ENCODE assay signal across 8 cellular contexts in the genomic region with DNA sequence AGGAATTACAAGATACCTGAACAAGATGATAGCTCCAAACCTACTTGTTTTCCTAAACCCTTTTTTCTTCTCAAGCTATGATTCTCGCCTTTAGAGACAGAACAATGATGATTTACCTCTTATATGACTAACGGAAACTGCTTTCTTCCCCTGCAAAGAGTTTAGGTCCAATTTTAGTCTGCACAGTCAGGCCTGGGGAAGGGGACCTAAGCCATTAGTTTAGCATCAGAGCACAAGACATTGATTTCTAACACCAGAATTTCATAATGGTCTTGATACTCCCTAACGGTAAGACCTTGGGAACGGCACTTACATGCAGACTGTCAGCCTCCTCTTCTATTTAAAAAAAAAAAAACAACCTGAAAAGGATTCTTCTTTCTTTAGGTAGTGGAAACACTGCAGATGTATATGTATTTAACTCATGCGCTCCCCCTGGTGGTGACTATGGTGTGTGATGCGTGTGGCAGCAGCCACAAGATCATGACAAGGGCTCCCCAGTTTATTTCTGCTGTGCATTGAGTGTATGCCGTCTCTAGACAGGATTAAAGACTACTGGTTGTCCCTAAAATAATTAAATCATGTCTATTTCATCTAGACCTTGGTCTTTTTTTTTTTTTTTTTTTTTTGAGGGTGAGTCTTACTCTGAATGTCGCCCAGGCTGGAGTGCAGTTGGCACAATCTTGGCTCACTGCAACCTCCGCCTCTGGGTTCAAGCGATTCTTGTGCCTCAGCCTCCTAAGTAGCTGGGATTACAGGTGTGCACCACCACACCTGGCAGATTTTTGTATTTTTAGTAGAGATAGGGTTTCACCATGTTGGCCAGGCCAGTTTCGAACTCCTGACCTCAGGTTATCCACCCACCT. TPM values are rescaled to one million over a fixed set of nuclear protein-coding genes. Genes with fewer than 3 reads are reported as not detected.
DNase-seq lines count a peak whose midpoint lies in the region; ATAC-seq, FAIRE-seq and TF ChIP-seq lines count a peak whose summit lies in the region.

No MANE protein-coding gene starts in this region.

- CTCF ChIA-PET in CD8-positive, alpha-beta T cell (lab: Charles Lee): interaction anchor here (0.7 to 9.3 kb wide), 54 partner anchors 10 to 523 kb away, joined by 3 to 189 read pairs (median 4); no protein-coding TSS in a partner anchor

- no peaks in the 10 kb centered on the region for H3K27me3 ChIP-seq in CD8-positive, alpha-beta T cell (ENCODE audit: insufficient read depth, low read length)

- H3K27me3 Mint-ChIP-seq in CD8-positive, alpha-beta T cell (ENCODE audit: low read depth): no peaks in the 10 kb centered on the region
- peaks cover 4% of the 10 kb centered on the region for H3K27me3 Mint-ChIP-seq in endothelial cell (ENCODE audit: unreplicated experiment)

- peaks cover 5% of the 10 kb centered on the region for H3K4me1 Mint-ChIP-seq in CD8-positive, alpha-beta T cell (ENCODE audit: low read depth)
- H3K4me1 Mint-ChIP-seq in endothelial cell (ENCODE audit: unreplicated experiment): peaks cover 7% of the 10 kb centered on the region

- peak; percentile 98 for ATAC-seq in CD8-positive, alpha-beta T cell
- no peak for ATAC-seq in HG03565 (IDR thresholded peaks at IDR 0.05; ENCODE audit: unreplicated experiment)

- H3K4me3 Mint-ChIP-seq in CD8-positive, alpha-beta T cell: no peak overlapping the region
- H3K4me3 Mint-ChIP-seq in endothelial cell (ENCODE audit: unreplicated experiment): no peak overlapping the region

- no peak for FAIRE-seq in HTR-8/SVneo (lab: Jason Lieb, UNC)

- H3K36me3 ChIP-seq in CD8-positive, alpha-beta T cell (ENCODE audit: insufficient read depth, low read length): peaks cover 14% of the 10 kb centered on the region

- no peak overlapping the region for H3K4me3 ChIP-seq in CD8-positive, alpha-beta T cell (ENCODE audit: low read depth, low read length)

- peaks cover 39% of the 10 kb centered on the region for H3K36me3 Mint-ChIP-seq in CD8-positive, alpha-beta T cell
- H3K36me3 Mint-ChIP-seq in endothelial cell (ENCODE audit: low read depth, unreplicated experiment): peaks cover 11% of the 10 kb centered on the region

- H3K4me1 ChIP-seq in CD8-positive, alpha-beta T cell (ENCODE audit: insufficient read depth, low read length): no peaks in the 10 kb centered on the region

- intact Hi-C loops in CD8-positive, alpha-beta T cell (cut with DNase I, micrococcal nuclease): loop anchor here (1.0 to 2.0 kb wide), 5 partner anchors 86 to 240 kb away; no protein-coding TSS in a partner anchor

- peak; percentile 87 for TF ChIP-seq CTCF in CD8-positive, alpha-beta T cell (IDR thresholded peaks at IDR 0.05)
- peak; percentile 89 for TF ChIP-seq CTCF in endothelial cell (IDR thresholded peaks at IDR 0.05; ENCODE audit: unreplicated experiment)

- H3K9me3 Mint-ChIP-seq in CD8-positive, alpha-beta T cell: no peaks in the 10 kb centered on the region
- H3K9me3 Mint-ChIP-seq in endothelial cell (ENCODE audit: unreplicated experiment): no peaks in the 10 kb centered on the region

- peak; percentile 79 to 94 (median 88) for DNase-seq in CD8-positive, alpha-beta T cell
- DNase-seq in HTR-8/SVneo (ENCODE audit: insufficient read length, low spot score) (peak; percentile 79), NOMO-1 treated with DMSO at 0.1 percent for 48 hours (lab: John Stamatoyannopoulos, UW; ENCODE audit: unreplicated experiment) (peak; percentile 76), endothelial cell (ENCODE audit: low spot score) (peak; percentile 85), middle frontal gyrus (ENCODE audit: extremely low spot score, low spot score) (peak; percentile 74)
- peak; percentile 93 for DNase-seq in activated CD8-positive, alpha-beta memory T cell treated with anti-CD3 and anti-CD28 coated beads for 24 hours
- DNase-seq in stimulated activated CD8-positive, alpha-beta memory T cell treated with anti-CD3 and anti-CD28 coated beads, Interleukin-4, amount 100 ng/mL, for 1 hour (ENCODE audit: low read depth in 2 of 2, low spot score in 1 of 2): peak; percentile 76 to 83

- POLR2A ChIA-PET in CD8-positive, alpha-beta T cell (lab: Charles Lee): interaction anchor here (1.0 to 1.5 kb wide), 4 partner anchors 50 to 182 kb away, joined by 3 to 4 read pairs (median 4); partner anchors contain the start of gene SLC9A1

- no peak overlapping the region for H3K27ac ChIP-seq in CD8-positive, alpha-beta T cell (ENCODE audit: low read depth, low read length)

- H3K27ac Mint-ChIP-seq in CD8-positive, alpha-beta T cell: no peak overlapping the region
- no peak overlapping the region for H3K27ac Mint-ChIP-seq in endothelial cell (ENCODE audit: unreplicated experiment)

- H3K9me3 ChIP-seq in CD8-positive, alpha-beta T cell (ENCODE audit: low read length): no peaks in the 10 kb centered on the region

RNA-seq across cellular contexts. Expression of gene TMEM222, which starts 37.3 kb away (rescaled TPM):
- 10 to 100 TPM; 24.1 to 25.2 TPM for total RNA-seq in CD8-positive, alpha-beta T cell
- total RNA-seq in endothelial cell (ENCODE audit: unreplicated experiment): 43.5 TPM

RNA-seq across cellular contexts. Expression of gene WDTC1, which starts 50.2 kb away (rescaled TPM):
- 10 to 100 TPM; 17.8 to 18.1 TPM for total RNA-seq in CD8-positive, alpha-beta T cell
- total RNA-seq in endothelial cell (ENCODE audit: unreplicated experiment): 36.0 TPM

RNA-seq across cellular contexts. Expression of gene SYTL1, which starts 57.2 kb away (rescaled TPM):
- 100 to 1,000 TPM; 103 to 113 TPM for total RNA-seq in CD8-positive, alpha-beta T cell
- total RNA-seq in endothelial cell (ENCODE audit: unreplicated experiment): 1.3 TPM

Comparison
In these comparisons a context has a peak if more than half of its experiments do, and no peak if none do; other contexts are left out.
1. RNA of gene SYTL1, which starts 57.2 kb away (total RNA-seq): 103 to 113 TPM in CD8-positive, alpha-beta T cell; 1.3 TPM in endothelial cell (single experiment); every median in the first group is over 10 times any median in the second.
2. Peak in every context shown above with its lines, with median percentiles within 50 percentile points of each other: DNase-seq.